In genomic region chr1:3453203-3453761, GRCh38 we compare ENCODE assay signal across 8 cellular contexts. TPM values are rescaled to one million over a fixed set of nuclear protein-coding genes. Genes with fewer than 3 reads are reported as not detected.
DNase-seq lines count a peak whose midpoint lies in the region; ATAC-seq and FAIRE-seq lines count a peak whose summit lies in the region.

No MANE protein-coding gene starts in this region.

- H3K4me3 ChIP-seq in Karpas-422 (ENCODE audit: low read length) (no peak overlapping the region), right cardiac atrium (ENCODE audit: low read length) (no peak overlapping the region)

- H3K27ac ChIP-seq in Karpas-422 (ENCODE audit: low read length) = no peak overlapping the region
- H3K27ac ChIP-seq in right cardiac atrium (ENCODE audit: low read length) = no peak overlapping the region

- DNase-seq in Karpas-422 = peak; percentile 85
- peak; percentile 39 to 63 (median 47) for DNase-seq in T-helper 2 cell
- DNase-seq in amniotic stem cell (lab: John Stamatoyannopoulos, UW) = peak; percentile 19
- peak; percentile 73 to 90 (median 89) for DNase-seq in right cardiac atrium
- DNase-seq in sciatic nerve (ENCODE audit: low spot score) = peak; percentile 86

- WGBS in right cardiac atrium = 26% methylated on average over 18 of the region's 18 CpGs

- no peak overlapping the region for H3K4me2 ChIP-seq in Karpas-422 (ENCODE audit: low read depth, low read length, poor library complexity, severe bottlenecking)

- H3K4me1 ChIP-seq in Karpas-422 (ENCODE audit: low read length) = no peaks in the 10 kb centered on the region
- no peaks in the 10 kb centered on the region for H3K4me1 ChIP-seq in right cardiac atrium (ENCODE audit: control insufficient read depth, insufficient read depth, low read length)

- peaks cover 5% of the 10 kb centered on the region; the same call in 1 of the 2 replicates for H4K20me1 ChIP-seq in Karpas-422 (ENCODE audit: insufficient read depth, low read depth, low read length)

- H3K27me3 ChIP-seq in Karpas-422 (ENCODE audit: low read length) (no peaks in the 10 kb centered on the region), right cardiac atrium (ENCODE audit: control insufficient read depth, insufficient read depth) (no peaks in the 10 kb centered on the region)

- H3K36me3 ChIP-seq in Karpas-422 (ENCODE audit: insufficient read depth, low read length) = no peaks in the 10 kb centered on the region

- H3K79me2 ChIP-seq in Karpas-422 (ENCODE audit: low read length) = no peaks in the 10 kb centered on the region

- no peak overlapping the region for H2AFZ ChIP-seq in Karpas-422 (ENCODE audit: low read length)

- FAIRE-seq in G401.6 (lab: Jason Lieb, UNC) = peak; percentile 71

- intact Hi-C loops in right cardiac atrium (cut with DNase I) (loop anchor here in 1 of 4 donors (10.0 kb wide), 1 partner anchor 262 kb away; no protein-coding TSS in a partner anchor), sciatic nerve (cut with DNase I) (no loop called here)

- no peak overlapping the region for H3K9ac ChIP-seq in Karpas-422 (ENCODE audit: low read length)

- H3K9me3 ChIP-seq in Karpas-422 (ENCODE audit: low read length) (no peaks in the 10 kb centered on the region), right cardiac atrium (ENCODE audit: control insufficient read depth, low read length) (no peaks in the 10 kb centered on the region)

- H3K9me2 ChIP-seq in Karpas-422 (replicated peaks; ENCODE audit: insufficient read depth, low read length) = no peaks in the 10 kb centered on the region

- peak; percentile 66 to 83 for ATAC-seq in right cardiac atrium
- ATAC-seq in sciatic nerve = peak; percentile 84
- ATAC-seq in GM18498 (IDR thresholded peaks at IDR 0.05; ENCODE audit: unreplicated experiment) = no peak
- no peak for ATAC-seq in HG02884 (IDR thresholded peaks at IDR 0.05; ENCODE audit: unreplicated experiment)

RNA-seq across cellular contexts. Expression of gene ARHGEF16, which starts 1.2 kb away (rescaled TPM):
- total RNA-seq in Karpas-422 (2014; rRNA removed; shearing (Covaris generic); ENCODE audit: low replicate concordance) = not detected in 2 replicates
- total RNA-seq in right cardiac atrium (1 to 10 TPM in 3 of 4 donors, under 1 TPM in 1; 0.28 to 2.5 (median 1.8) TPM), sciatic nerve (20.6 TPM)
- 1.4 TPM for polyA plus RNA-seq in right cardiac atrium

Comparison
In these comparisons a context has a peak if more than half of its experiments do, and no peak if none do; other contexts are left out.
1. DNase-seq: peak in every context shown above with its lines; median percentile 89 in right cardiac atrium; 86 in sciatic nerve; 85 in Karpas-422; 47 in T-helper 2 cell; 19 in amniotic stem cell.
2. ATAC-seq: peak in right cardiac atrium (2 of 2) and sciatic nerve (single experiment); none in GM18498 (single experiment) and HG02884 (single experiment).